In genomic region chr2:62774555-62775366, GRCh38 we compare ENCODE assay signal across 8 cellular contexts.
DNase-seq lines count a peak whose midpoint lies in the region; ATAC-seq and TF ChIP-seq lines count a peak whose summit lies in the region.

No MANE protein-coding gene starts in this region.

- intact Hi-C loops in Right ventricle myocardium superior (cut with DNase I) = loop anchor here (2.0 kb wide), 1 partner anchor 318 kb away; no protein-coding TSS in a partner anchor
- intact Hi-C loops in Right ventricle myocardium inferior (cut with DNase I) = loop anchor here (1.0 to 10.0 kb wide), 3 partner anchors 70 to 860 kb away; partner anchors contain the start of gene EHBP1
- intact Hi-C loops in ovary (cut with DNase I) = loop anchor here in 3 of 4 donors (2.0 to 5.0 kb wide), 2 partner anchors 317 to 318 kb away; no protein-coding TSS in a partner anchor

- no peak overlapping the region for H3K9ac ChIP-seq in fibroblast of lung (ENCODE audit: insufficient read depth, low read length)

- no peaks in the 10 kb centered on the region for H3K36me3 ChIP-seq in fibroblast of lung (ENCODE audit: control insufficient read depth, insufficient read depth, low read length)
- H3K36me3 ChIP-seq in ovary = no peaks in the 10 kb centered on the region

- no peak overlapping the region for H2AFZ ChIP-seq in fibroblast of lung (ENCODE audit: low read length)

- H3K9me3 ChIP-seq in fibroblast of lung (ENCODE audit: control insufficient read depth, insufficient read depth, low read depth, low read length) (no peaks in the 10 kb centered on the region), ovary (no peaks in the 10 kb centered on the region)

- no peaks in the 10 kb centered on the region for H3K27me3 ChIP-seq in fibroblast of lung (ENCODE audit: control insufficient read depth, insufficient read depth, low read length)
- no peaks in the 10 kb centered on the region for H3K27me3 ChIP-seq in ovary

- ATAC-seq in Right ventricle myocardium superior (ENCODE audit: poor library complexity) = peak; percentile 83
- ATAC-seq in Right ventricle myocardium inferior = no peak
- ATAC-seq in HG03196 (IDR thresholded peaks at IDR 0.05; ENCODE audit: unreplicated experiment) = no peak

- no peak overlapping the region for H3K4me2 ChIP-seq in fibroblast of lung (ENCODE audit: extremely low read depth, insufficient read depth, low read length)

- DNase-seq in Right ventricle myocardium superior (no peak), Right ventricle myocardium inferior (ENCODE audit: missing footprints) (no peak), LHCN-M2 (ENCODE audit: low read depth) (peak; percentile 58), SKM-1 (lab: John Stamatoyannopoulos, UW; ENCODE audit: unreplicated experiment) (peak; percentile 19), fibroblast of lung (ENCODE audit: low read depth in 2 of 2) (peak; percentile 70), ovary (peak; percentile 54 to 69 (median 57)), HPDE6-E6E7 (ENCODE audit: extremely low spot score) (no peak)

- H3K27ac ChIP-seq in fibroblast of lung (ENCODE audit: insufficient read depth, low read length) (no peak overlapping the region), ovary (peak overlapping the region in 1 of 2 donors; percentile 24)

- no peaks in the 10 kb centered on the region for H4K20me1 ChIP-seq in fibroblast of lung (ENCODE audit: control insufficient read depth, extremely low read depth, insufficient read depth, low read length)

- H3K4me1 ChIP-seq in fibroblast of lung (ENCODE audit: control insufficient read depth, extremely low read depth, insufficient read depth, low read length) (no peaks in the 10 kb centered on the region), ovary (ENCODE audit: insufficient read depth) (peaks cover 6% of the 10 kb centered on the region)

- H3K4me3 ChIP-seq in fibroblast of lung (replicated peaks in 1 of 4; ENCODE audit: control extremely low read depth in 1 of 4, insufficient read depth in 1 of 4, low read depth in 3 of 4, low read length in 4 of 4) = no peak overlapping the region
- H3K4me3 ChIP-seq in ovary = no peak overlapping the region

- no peak for TF ChIP-seq EP300 in ovary (IDR thresholded peaks at IDR 0.05)

- no peak for TF ChIP-seq POLR2A in ovary (IDR thresholded peaks at IDR 0.05)

- peak in 1 of 2 donors; percentile 56 for TF ChIP-seq CTCF in fibroblast of lung (conservative IDR thresholded peaks at IDR 0.05 in 1 of 2, IDR thresholded peaks at IDR 0.05 in 1 of 2; ENCODE audit: low read depth in 1 of 2, low read length in 2 of 2)
- TF ChIP-seq CTCF in ovary (IDR thresholded peaks at IDR 0.05) = peak; percentile 38 to 63 (median 45)

- H3K79me2 ChIP-seq in fibroblast of lung (ENCODE audit: control insufficient read depth, insufficient read depth, low read length) = no peaks in the 10 kb centered on the region

- 30 to 38% (median 33%) methylated on average over 5 of the region's 5 CpGs for WGBS in ovary, 3 donors

Comparison
In these comparisons a context has a peak if more than half of its experiments do, and no peak if none do; other contexts are left out.
1. DNase-seq: peak in LHCN-M2 (single experiment), SKM-1 (single experiment), fibroblast of lung (2 of 2) and ovary (5 of 5); none in Right ventricle myocardium superior (single experiment), Right ventricle myocardium inferior (single experiment) and HPDE6-E6E7 (single experiment).